In the genomic region with DNA sequence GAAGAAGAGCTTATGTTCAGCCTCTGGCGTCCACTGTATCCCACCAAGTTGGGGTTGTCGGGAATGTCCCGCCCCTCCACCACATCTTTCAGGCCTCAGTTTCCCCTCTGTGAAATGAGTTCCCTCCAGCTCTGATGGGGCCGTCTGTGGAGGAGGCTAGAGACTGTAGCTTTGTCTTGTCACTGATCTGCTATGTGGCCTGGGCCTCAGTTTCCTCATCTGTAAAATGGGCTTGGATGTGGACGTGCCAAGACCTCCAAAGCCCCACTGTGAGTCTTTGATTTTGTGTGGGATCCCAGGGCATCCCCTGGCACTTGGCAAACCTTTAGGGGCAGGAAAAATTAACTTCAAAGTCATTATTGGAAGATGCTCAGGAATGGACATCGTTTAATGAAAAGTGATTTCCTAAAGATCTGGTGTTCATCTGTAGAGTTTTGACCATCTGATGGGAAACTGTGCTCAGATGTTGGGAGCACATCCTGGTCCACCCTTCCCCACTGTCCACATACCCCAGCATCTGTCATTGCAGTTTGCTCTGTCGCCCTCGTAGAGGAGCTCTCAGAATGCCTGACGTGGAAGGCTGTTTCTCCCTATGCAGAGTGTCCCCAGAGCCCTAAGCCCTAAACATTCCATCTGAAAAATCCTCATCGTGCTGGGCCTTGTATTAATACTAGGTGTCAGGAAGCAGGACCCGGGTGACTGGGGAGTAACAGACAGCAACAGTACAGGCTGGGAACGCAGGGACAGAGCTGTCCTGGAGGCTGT, we compare ENCODE assay signal across 8 cellular contexts. TPM values are rescaled to one million over a fixed set of nuclear protein-coding genes. Genes with fewer than 3 reads are reported as not detected.
DNase-seq lines count a peak whose midpoint lies in the region; ATAC-seq and TF ChIP-seq lines count a peak whose summit lies in the region.

No MANE protein-coding gene starts in this region.

- H3K27me3 Mint-ChIP-seq in activated T-cell treated with anti-CD3 and anti-CD28 coated beads, Interleukin-2, amount 50 U/mL, for 4 hours (ENCODE audit: low read depth): no peaks in the 10 kb centered on the region
- H3K27me3 Mint-ChIP-seq in activated CD8-positive, alpha-beta T cell treated with anti-CD3 and anti-CD28 coated beads, Interleukin-2, amount 10 ng/mL, durations not matched to agents 7 days and 5 days (ENCODE audit: low read depth): no peaks in the 10 kb centered on the region

- no peak for TF ChIP-seq POLR2A in thyroid gland (IDR thresholded peaks at IDR 0.05)

- H3K27ac ChIP-seq in thyroid gland: peak overlapping the region; percentile 88 to 96 (median 94)

- no peak overlapping the region for H3K4me3 ChIP-seq in thyroid gland (replicated peaks in 1 of 3)
- no peak overlapping the region for H3K4me3 ChIP-seq in MG63

- intact Hi-C loops in thyroid gland (cut with DNase I): no loop called here

- peaks cover 45 to 69% of the 10 kb centered on the region in 2 donors for H3K4me1 ChIP-seq in thyroid gland

- H3K9me3 Mint-ChIP-seq in activated T-cell treated with anti-CD3 and anti-CD28 coated beads, Interleukin-2, amount 50 U/mL, for 4 hours: no peaks in the 10 kb centered on the region
- no peaks in the 10 kb centered on the region for H3K9me3 Mint-ChIP-seq in activated CD8-positive, alpha-beta T cell treated with anti-CD3 and anti-CD28 coated beads, Interleukin-2, amount 10 ng/mL, durations not matched to agents 7 days and 5 days (ENCODE audit: insufficient read depth)

- no peak for DNase-seq in activated T-cell treated with anti-CD3 and anti-CD28 coated beads, Interleukin-2, amount 50 U/mL, for 4 hours
- DNase-seq in activated T-cell treated with anti-CD3 and anti-CD28 coated beads, Interleukin-2, amount 50 U/mL, for 48 hours: no peak
- no peak for DNase-seq in activated CD8-positive, alpha-beta T cell treated with anti-CD3 and anti-CD28 coated beads, Interleukin-2, amount 10 ng/mL, durations not matched to agents 7 days and 5 days
- peak; percentile 69 for DNase-seq in medulla oblongata (ENCODE audit: extremely low spot score)
- DNase-seq in thyroid gland: no peak
- no peak for DNase-seq in omental fat pad (ENCODE audit: low spot score)
- DNase-seq in MG63: no peak
- no peak for DNase-seq in NCI-H82 (lab: John Stamatoyannopoulos, UW)

- H3K27ac Mint-ChIP-seq in activated CD8-positive, alpha-beta T cell treated with anti-CD3 and anti-CD28 coated beads, Interleukin-2, amount 10 ng/mL, durations not matched to agents 7 days and 5 days: peak overlapping the region; percentile 99

- no peaks in the 10 kb centered on the region for H3K36me3 Mint-ChIP-seq in activated T-cell treated with anti-CD3 and anti-CD28 coated beads, Interleukin-2, amount 50 U/mL, for 4 hours (ENCODE audit: insufficient read depth)
- H3K36me3 Mint-ChIP-seq in activated CD8-positive, alpha-beta T cell treated with anti-CD3 and anti-CD28 coated beads, Interleukin-2, amount 10 ng/mL, durations not matched to agents 7 days and 5 days (ENCODE audit: low read depth): peaks cover 14% of the 10 kb centered on the region

- WGBS in thyroid gland, 2 donors: 92 to 93% methylated on average over 12 of the region's 12 CpGs

- H3K4me3 Mint-ChIP-seq in activated T-cell treated with anti-CD3 and anti-CD28 coated beads, Interleukin-2, amount 50 U/mL, for 4 hours: peak overlapping the region; percentile 81
- peak overlapping the region; percentile 76 for H3K4me3 Mint-ChIP-seq in activated CD8-positive, alpha-beta T cell treated with anti-CD3 and anti-CD28 coated beads, Interleukin-2, amount 10 ng/mL, durations not matched to agents 7 days and 5 days

- H3K27me3 ChIP-seq in thyroid gland (no peaks in the 10 kb centered on the region), MG63 (no peaks in the 10 kb centered on the region)

- H3K4me1 Mint-ChIP-seq in activated T-cell treated with anti-CD3 and anti-CD28 coated beads, Interleukin-2, amount 50 U/mL, for 4 hours (ENCODE audit: low read depth): peaks cover 97% of the 10 kb centered on the region
- H3K4me1 Mint-ChIP-seq in activated CD8-positive, alpha-beta T cell treated with anti-CD3 and anti-CD28 coated beads, Interleukin-2, amount 10 ng/mL, durations not matched to agents 7 days and 5 days (ENCODE audit: low read depth): peaks cover 96% of the 10 kb centered on the region

- CTCF ChIA-PET in activated CD8-positive, alpha-beta T cell treated with anti-CD3 and anti-CD28 coated beads, Interleukin-2, amount 10 ng/mL, durations not matched to agents 7 days and 5 days (lab: Charles Lee): interaction anchor here (1.0 to 3.2 kb wide), 3 partner anchors 10 to 227 kb away, joined by 3 to 18 read pairs (median 7); a partner anchor contains a TSS

- ATAC-seq in activated T-cell treated with anti-CD3 and anti-CD28 coated beads, Interleukin-2, amount 50 U/mL, for 4 hours: no peak
- no peak for ATAC-seq in activated CD8-positive, alpha-beta T cell treated with anti-CD3 and anti-CD28 coated beads, Interleukin-2, amount 10 ng/mL, durations not matched to agents 7 days and 5 days
- no peak for ATAC-seq in omental fat pad (ENCODE audit: low FRiP score)

- H3K9me3 ChIP-seq in thyroid gland: no peaks in the 10 kb centered on the region
- H3K9me3 ChIP-seq in MG63: no peaks in the 10 kb centered on the region

- no peaks in the 10 kb centered on the region for H3K36me3 ChIP-seq in thyroid gland
- H3K36me3 ChIP-seq in MG63: no peaks in the 10 kb centered on the region

- no peak for TF ChIP-seq CTCF in thyroid gland (IDR thresholded peaks at IDR 0.05)
- no peak for TF ChIP-seq CTCF in omental fat pad (IDR thresholded peaks at IDR 0.05)

- POLR2A ChIA-PET in activated CD8-positive, alpha-beta T cell treated with anti-CD3 and anti-CD28 coated beads, Interleukin-2, amount 10 ng/mL, durations not matched to agents 7 days and 5 days (lab: Charles Lee): interaction anchor here (0.5 to 5.1 kb wide), 8 partner anchors 16 to 306 kb away, joined by 3 to 45 read pairs (median 5); a partner anchor contains a TSS

RNA-seq across cellular contexts. Expression of a gene that starts 28.5 kb away (rescaled TPM):
- 10 to 100 TPM; 47.6 to 54.2 (median 51.2) TPM for total RNA-seq in activated T-cell treated with anti-CD3 and anti-CD28 coated beads, Interleukin-2, amount 50 U/mL, for 4 hours
- 10 to 100 TPM; 36.8 to 37.9 TPM for total RNA-seq in activated CD8-positive, alpha-beta T cell treated with anti-CD3 and anti-CD28 coated beads, Interleukin-2, amount 10 ng/mL, durations not matched to agents 7 days and 5 days
- 10 to 100 TPM; 42.7 to 98.0 (median 72.5) TPM for total RNA-seq in thyroid gland
- 10 to 100 TPM; 35.7 to 75.2 (median 56.4) TPM for total RNA-seq in omental fat pad
- total RNA-seq in MG63 (2014; rRNA removed; shearing (Covaris generic); ENCODE audit: low replicate concordance): 2.6 and 3.4 TPM in 2 replicates
